1 cellular context compared by ENCODE assay signal in the genomic region with DNA sequence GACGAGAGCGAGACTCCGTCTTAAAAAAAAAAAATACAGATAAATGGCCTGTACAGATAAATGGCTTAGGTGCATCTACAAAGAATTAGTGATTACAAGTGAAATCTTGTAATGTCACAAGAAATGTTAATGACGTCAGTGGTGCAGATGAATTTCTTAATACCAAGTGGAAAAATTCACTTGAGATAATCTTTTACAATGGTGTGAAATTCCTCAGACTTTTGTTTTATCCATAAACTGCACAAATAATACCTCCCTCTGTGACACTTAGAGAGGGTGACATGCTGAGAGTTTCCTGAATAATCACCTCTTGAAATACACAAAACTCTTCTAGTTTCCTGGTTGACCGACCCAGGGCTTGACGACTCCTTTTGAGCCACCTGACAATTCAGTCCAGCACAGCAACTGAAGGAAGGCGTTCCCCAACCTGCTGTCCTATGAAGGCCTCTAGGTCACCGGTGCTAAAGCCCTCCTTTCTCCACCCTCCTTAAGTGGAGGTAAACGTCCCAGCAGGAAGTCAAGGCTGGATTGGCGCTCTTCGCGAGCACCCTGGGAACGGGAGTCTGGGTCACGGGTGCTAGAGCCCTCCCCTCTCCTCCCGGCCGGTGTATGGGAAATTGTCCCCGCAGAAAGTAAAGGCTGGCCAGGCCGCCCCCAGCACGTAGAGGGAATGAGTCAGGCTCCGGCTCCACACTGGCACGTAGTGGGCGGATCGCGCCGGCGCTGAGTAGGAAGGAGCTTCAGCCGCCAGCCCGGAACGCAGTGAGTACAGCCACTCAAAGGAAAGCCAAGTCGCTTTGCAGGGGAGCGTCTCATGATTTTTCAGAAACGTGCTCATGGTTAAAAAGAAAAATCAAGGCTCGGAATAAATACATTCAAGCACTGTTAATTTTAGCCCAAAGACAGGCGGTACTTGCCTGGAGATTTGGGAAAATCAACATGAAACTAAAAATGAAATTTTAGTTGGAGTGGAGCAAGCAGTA.
TF ChIP-seq lines count a peak whose summit lies in the region.

TSS of gene TMEM144 (plus strand) at position 662 of the 983 bp plus-strand sequence. CDS start 2,182 bp downstream, outside the sequence.

TF ChIP-seq in HepG2, 621 proteins besides CTCF, POLR2A, EP300 and RAD21 (continued from another document and continues in another):
- TF ChIP-seq SNAI1 (CRISPR knock-in tag; IDR thresholded peaks at IDR 0.05; ENCODE audit: borderline replicate concordance) (no peak), SP2 (CRISPR knock-in tag; IDR thresholded peaks at IDR 0.05) (no peak), SOX5 (CRISPR knock-in tag; IDR thresholded peaks at IDR 0.05; ENCODE audit: borderline replicate concordance) (peak; percentile 33; the same call in 1 of the 2 replicates), ZNF816 (CRISPR knock-in tag; IDR thresholded peaks at IDR 0.05; ENCODE audit: borderline replicate concordance) (0 out of 2 replicates have a peak, but pooled peaks have one; percentile 33), ZNF256 (CRISPR knock-in tag; conservative IDR thresholded peaks at IDR 0.05) (no peak), RNF2 (conservative IDR thresholded peaks at IDR 0.05; ENCODE audit: low read depth) (no peak), ZSCAN25 (CRISPR knock-in tag; IDR thresholded peaks at IDR 0.05) (no peak), MTA1 (CRISPR knock-in tag; IDR thresholded peaks at IDR 0.05; ENCODE audit: borderline replicate concordance) (no peak), REXO4 (CRISPR knock-in tag; IDR thresholded peaks at IDR 0.05; ENCODE audit: borderline replicate concordance) (no peak), ZNF530 (CRISPR knock-in tag; IDR thresholded peaks at IDR 0.05; ENCODE audit: low read depth) (no peak), EZH2 (conservative IDR thresholded peaks at IDR 0.05; ENCODE audit: low read depth, low read length) (no peak), ZNF33A (CRISPR knock-in tag; IDR thresholded peaks at IDR 0.05; ENCODE audit: borderline replicate concordance) (no peak), ZNF703 (CRISPR knock-in tag; IDR thresholded peaks at IDR 0.05; ENCODE audit: borderline replicate concordance) (no peak), TFDP1 (CRISPR knock-in tag; IDR thresholded peaks at IDR 0.05; ENCODE audit: borderline replicate concordance) (no peak; the same call in 1 of the 2 replicates), ZNF225 (CRISPR knock-in tag; IDR thresholded peaks at IDR 0.05) (no peak), ZBTB37 (CRISPR knock-in tag; IDR thresholded peaks at IDR 0.05) (no peak), ZMYM3 (CRISPR knock-in tag; IDR thresholded peaks at IDR 0.05) (0 out of 2 replicates have a peak, but pooled peaks have one; percentile 46), KMT2B (CRISPR knock-in tag; IDR thresholded peaks at IDR 0.05) (peak; percentile 79), ZBTB1 (CRISPR knock-in tag; IDR thresholded peaks at IDR 0.05; ENCODE audit: borderline replicate concordance) (no peak), FOXK1 (CRISPR knock-in tag; IDR thresholded peaks at IDR 0.05; ENCODE audit: borderline replicate concordance, low read depth) (no peak), ATRX (CRISPR knock-in tag; IDR thresholded peaks at IDR 0.05; ENCODE audit: borderline replicate concordance) (no peak), E2F1 (CRISPR knock-in tag; IDR thresholded peaks at IDR 0.05) (0 out of 2 replicates have a peak, but pooled peaks have one; percentile 22), GZF1 (CRISPR knock-in tag; IDR thresholded peaks at IDR 0.05) (no peak), U2AF1 (optimal IDR thresholded peaks at IDR 0.05; ENCODE audit: low read depth, low read length) (no peak), ZNF720 (CRISPR knock-in tag; IDR thresholded peaks at IDR 0.05) (no peak), ZNF557 (CRISPR knock-in tag; IDR thresholded peaks at IDR 0.05) (no peak), ZNF329 (CRISPR knock-in tag; IDR thresholded peaks at IDR 0.05; ENCODE audit: low read depth) (no peak), ZSCAN12 (CRISPR knock-in tag; IDR thresholded peaks at IDR 0.05) (no peak)
- TF ChIP-seq, protein P1, sequence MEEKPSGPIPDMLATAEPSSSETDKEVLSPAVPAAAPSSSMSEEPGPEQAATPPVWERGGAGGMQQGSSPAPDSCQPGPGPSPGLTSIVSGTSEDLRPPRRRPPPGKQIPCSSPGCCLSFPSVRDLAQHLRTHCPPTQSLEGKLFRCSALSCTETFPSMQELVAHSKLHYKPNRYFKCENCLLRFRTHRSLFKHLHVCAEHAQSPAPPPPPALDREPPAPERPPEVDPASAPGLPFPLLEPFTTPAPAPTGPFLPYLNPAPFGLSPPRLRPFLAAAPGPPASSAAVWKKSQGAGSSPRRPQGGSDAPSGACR (CRISPR knock-in tag; IDR thresholded peaks at IDR 0.05): no peak
- TF ChIP-seq, protein P2, sequence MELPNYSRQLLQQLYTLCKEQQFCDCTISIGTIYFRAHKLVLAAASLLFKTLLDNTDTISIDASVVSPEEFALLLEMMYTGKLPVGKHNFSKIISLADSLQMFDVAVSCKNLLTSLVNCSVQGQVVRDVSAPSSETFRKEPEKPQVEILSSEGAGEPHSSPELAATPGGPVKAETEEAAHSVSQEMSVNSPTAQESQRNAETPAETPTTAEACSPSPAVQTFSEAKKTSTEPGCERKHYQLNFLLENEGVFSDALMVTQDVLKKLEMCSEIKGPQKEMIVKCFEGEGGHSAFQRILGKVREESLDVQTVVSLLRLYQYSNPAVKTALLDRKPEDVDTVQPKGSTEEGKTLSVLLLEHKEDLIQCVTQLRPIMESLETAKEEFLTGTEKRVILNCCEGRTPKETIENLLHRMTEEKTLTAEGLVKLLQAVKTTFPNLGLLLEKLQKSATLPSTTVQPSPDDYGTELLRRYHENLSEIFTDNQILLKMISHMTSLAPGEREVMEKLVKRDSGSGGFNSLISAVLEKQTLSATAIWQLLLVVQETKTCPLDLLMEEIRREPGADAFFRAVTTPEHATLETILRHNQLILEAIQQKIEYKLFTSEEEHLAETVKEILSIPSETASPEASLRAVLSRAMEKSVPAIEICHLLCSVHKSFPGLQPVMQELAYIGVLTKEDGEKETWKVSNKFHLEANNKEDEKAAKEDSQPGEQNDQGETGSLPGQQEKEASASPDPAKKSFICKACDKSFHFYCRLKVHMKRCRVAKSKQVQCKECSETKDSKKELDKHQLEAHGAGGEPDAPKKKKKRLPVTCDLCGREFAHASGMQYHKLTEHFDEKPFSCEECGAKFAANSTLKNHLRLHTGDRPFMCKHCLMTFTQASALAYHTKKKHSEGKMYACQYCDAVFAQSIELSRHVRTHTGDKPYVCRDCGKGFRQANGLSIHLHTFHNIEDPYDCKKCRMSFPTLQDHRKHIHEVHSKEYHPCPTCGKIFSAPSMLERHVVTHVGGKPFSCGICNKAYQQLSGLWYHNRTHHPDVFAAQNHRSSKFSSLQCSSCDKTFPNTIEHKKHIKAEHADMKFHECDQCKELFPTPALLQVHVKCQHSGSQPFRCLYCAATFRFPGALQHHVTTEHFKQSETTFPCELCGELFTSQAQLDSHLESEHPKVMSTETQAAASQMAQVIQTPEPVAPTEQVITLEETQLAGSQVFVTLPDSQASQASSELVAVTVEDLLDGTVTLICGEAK (IDR thresholded peaks at IDR 0.05): no peak
- TF ChIP-seq, protein P2 (CRISPR knock-in tag; IDR thresholded peaks at IDR 0.05): no peak
- TF ChIP-seq, protein P3, sequence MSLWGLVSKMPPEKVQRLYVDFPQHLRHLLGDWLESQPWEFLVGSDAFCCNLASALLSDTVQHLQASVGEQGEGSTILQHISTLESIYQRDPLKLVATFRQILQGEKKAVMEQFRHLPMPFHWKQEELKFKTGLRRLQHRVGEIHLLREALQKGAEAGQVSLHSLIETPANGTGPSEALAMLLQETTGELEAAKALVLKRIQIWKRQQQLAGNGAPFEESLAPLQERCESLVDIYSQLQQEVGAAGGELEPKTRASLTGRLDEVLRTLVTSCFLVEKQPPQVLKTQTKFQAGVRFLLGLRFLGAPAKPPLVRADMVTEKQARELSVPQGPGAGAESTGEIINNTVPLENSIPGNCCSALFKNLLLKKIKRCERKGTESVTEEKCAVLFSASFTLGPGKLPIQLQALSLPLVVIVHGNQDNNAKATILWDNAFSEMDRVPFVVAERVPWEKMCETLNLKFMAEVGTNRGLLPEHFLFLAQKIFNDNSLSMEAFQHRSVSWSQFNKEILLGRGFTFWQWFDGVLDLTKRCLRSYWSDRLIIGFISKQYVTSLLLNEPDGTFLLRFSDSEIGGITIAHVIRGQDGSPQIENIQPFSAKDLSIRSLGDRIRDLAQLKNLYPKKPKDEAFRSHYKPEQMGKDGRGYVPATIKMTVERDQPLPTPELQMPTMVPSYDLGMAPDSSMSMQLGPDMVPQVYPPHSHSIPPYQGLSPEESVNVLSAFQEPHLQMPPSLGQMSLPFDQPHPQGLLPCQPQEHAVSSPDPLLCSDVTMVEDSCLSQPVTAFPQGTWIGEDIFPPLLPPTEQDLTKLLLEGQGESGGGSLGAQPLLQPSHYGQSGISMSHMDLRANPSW (CRISPR knock-in tag; IDR thresholded peaks at IDR 0.05; ENCODE audit: borderline replicate concordance): no peak
- TF ChIP-seq, protein P4, sequence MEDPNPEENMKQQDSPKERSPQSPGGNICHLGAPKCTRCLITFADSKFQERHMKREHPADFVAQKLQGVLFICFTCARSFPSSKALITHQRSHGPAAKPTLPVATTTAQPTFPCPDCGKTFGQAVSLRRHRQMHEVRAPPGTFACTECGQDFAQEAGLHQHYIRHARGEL (CRISPR knock-in tag; IDR thresholded peaks at IDR 0.05): no peak
- TF ChIP-seq, protein P5, sequence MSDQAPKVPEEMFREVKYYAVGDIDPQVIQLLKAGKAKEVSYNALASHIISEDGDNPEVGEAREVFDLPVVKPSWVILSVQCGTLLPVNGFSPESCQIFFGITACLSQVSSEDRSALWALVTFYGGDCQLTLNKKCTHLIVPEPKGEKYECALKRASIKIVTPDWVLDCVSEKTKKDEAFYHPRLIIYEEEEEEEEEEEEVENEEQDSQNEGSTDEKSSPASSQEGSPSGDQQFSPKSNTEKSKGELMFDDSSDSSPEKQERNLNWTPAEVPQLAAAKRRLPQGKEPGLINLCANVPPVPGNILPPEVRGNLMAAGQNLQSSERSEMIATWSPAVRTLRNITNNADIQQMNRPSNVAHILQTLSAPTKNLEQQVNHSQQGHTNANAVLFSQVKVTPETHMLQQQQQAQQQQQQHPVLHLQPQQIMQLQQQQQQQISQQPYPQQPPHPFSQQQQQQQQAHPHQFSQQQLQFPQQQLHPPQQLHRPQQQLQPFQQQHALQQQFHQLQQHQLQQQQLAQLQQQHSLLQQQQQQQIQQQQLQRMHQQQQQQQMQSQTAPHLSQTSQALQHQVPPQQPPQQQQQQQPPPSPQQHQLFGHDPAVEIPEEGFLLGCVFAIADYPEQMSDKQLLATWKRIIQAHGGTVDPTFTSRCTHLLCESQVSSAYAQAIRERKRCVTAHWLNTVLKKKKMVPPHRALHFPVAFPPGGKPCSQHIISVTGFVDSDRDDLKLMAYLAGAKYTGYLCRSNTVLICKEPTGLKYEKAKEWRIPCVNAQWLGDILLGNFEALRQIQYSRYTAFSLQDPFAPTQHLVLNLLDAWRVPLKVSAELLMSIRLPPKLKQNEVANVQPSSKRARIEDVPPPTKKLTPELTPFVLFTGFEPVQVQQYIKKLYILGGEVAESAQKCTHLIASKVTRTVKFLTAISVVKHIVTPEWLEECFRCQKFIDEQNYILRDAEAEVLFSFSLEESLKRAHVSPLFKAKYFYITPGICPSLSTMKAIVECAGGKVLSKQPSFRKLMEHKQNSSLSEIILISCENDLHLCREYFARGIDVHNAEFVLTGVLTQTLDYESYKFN (CRISPR knock-in tag; conservative IDR thresholded peaks at IDR 0.05): peak; percentile 35; the same call in 1 of the 2 replicates
